Comparison of ENCODE assay signal across 1 cellular context in the genomic region with DNA sequence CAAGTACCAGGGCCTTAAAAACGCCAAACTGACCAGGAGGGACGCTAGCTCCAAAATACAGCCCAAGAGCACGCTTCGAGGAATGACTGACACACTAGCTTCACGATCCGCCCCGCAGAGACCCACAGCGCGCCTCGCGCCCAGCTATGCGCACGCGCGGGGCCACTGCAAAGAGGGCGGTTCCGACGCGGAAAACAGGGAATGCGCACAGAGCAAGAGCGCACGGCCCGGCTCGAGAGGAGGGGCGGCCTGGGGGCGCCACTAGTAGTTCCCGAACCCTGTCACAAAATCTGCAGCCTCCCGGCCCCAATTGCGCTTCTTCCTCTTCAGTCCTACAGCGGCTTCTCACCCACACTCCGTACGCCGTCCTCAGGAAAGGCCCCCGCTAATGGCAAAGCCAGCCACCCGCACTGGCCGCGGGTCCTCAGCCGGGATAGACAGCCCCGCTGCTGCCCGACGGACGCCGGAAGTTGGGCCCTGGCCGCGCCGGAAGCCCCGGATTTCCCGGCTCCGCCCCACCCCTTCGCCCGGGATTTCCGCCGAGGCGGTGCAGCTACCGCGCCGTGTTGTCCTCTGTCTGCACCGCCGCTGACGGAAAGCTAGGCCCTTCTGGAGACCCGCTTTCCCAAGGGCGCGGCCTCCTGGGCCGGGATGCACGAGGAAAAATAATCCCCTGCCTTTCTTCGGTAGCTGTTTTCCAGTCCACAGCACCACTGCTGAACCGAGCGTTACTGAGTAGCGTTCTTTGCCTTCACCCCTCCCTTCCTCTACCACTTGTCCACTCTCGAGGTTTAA.
TF ChIP-seq lines count a peak whose summit lies in the region.

A gene with protein sequence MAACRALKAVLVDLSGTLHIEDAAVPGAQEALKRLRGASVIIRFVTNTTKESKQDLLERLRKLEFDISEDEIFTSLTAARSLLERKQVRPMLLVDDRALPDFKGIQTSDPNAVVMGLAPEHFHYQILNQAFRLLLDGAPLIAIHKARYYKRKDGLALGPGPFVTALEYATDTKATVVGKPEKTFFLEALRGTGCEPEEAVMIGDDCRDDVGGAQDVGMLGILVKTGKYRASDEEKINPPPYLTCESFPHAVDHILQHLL (minus strand): TSS at position 472 of the 795 bp plus-strand sequence. CDS start 14,061 bp downstream, outside the sequence.

TF ChIP-seq in H1, 55 proteins besides CTCF, POLR2A, EP300 and RAD21:
- peak; percentile 23 for TF ChIP-seq KDM4A (IDR thresholded peaks at IDR 0.05; ENCODE audit: low read depth, low read length, severe bottlenecking)
- 0 out of 2 replicates have a peak, but pooled peaks have one; percentile 35 for TF ChIP-seq SP1 (IDR thresholded peaks at IDR 0.05; ENCODE audit: low read depth, low read length)
- peak; percentile 94 for TF ChIP-seq GABPA (IDR thresholded peaks at IDR 0.05; ENCODE audit: borderline replicate concordance, insufficient read depth, low read length)
- peak; percentile 79 for TF ChIP-seq NRF1 (IDR thresholded peaks at IDR 0.05; ENCODE audit: low read depth, low read length)
- TF ChIP-seq PHF8 (conservative IDR thresholded peaks at IDR 0.05; ENCODE audit: low read depth, low read length), result peak; percentile 91
- TF ChIP-seq TEAD4 (IDR thresholded peaks at IDR 0.05; ENCODE audit: low read depth, low read length), result peak; percentile 37; the same call in 1 of the 2 replicates
- TF ChIP-seq KDM5A (IDR thresholded peaks at IDR 0.05; ENCODE audit: low read length), result no peak
- peak in 1 of 2 experiments; percentile 50; a peak in 2 of 4 replicates for TF ChIP-seq SIN3A (conservative IDR thresholded peaks at IDR 0.05 in 1 of 2, IDR thresholded peaks at IDR 0.05 in 1 of 2; ENCODE audit: low read depth in 1 of 2, low read length in 2 of 2)
- TF ChIP-seq BACH1 (IDR thresholded peaks at IDR 0.05; ENCODE audit: low read length), result peak; percentile 33; the same call in 1 of the 2 replicates
- TF ChIP-seq HDAC2 (IDR thresholded peaks at IDR 0.05; ENCODE audit: borderline replicate concordance in 1 of 2, low read depth in 2 of 2, low read length in 2 of 2), result 0 out of 4 replicates have a peak, but pooled peaks of 1 of the 2 experiments have one; percentile 25
- TF ChIP-seq CREB1 (IDR thresholded peaks at IDR 0.05), result no peak
- no peak for TF ChIP-seq GTF2F1 (IDR thresholded peaks at IDR 0.05; ENCODE audit: borderline replicate concordance, low read depth, low read length)
- TF ChIP-seq ASH2L (IDR thresholded peaks at IDR 0.05; ENCODE audit: low read length), result peak; percentile 88
- TF ChIP-seq, protein P1, sequence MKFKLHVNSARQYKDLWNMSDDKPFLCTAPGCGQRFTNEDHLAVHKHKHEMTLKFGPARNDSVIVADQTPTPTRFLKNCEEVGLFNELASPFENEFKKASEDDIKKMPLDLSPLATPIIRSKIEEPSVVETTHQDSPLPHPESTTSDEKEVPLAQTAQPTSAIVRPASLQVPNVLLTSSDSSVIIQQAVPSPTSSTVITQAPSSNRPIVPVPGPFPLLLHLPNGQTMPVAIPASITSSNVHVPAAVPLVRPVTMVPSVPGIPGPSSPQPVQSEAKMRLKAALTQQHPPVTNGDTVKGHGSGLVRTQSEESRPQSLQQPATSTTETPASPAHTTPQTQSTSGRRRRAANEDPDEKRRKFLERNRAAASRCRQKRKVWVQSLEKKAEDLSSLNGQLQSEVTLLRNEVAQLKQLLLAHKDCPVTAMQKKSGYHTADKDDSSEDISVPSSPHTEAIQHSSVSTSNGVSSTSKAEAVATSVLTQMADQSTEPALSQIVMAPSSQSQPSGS (IDR thresholded peaks at IDR 0.05; ENCODE audit: low read length), result no peak
- no peak for TF ChIP-seq SP4 (IDR thresholded peaks at IDR 0.05; ENCODE audit: low read length)
- TF ChIP-seq RXRA (IDR thresholded peaks at IDR 0.05; ENCODE audit: insufficient read depth, low read depth, low read length), result no peak
- peak; percentile 74 for TF ChIP-seq POLR2AphosphoS5 (IDR thresholded peaks at IDR 0.05; ENCODE audit: low read depth, low read length)
- TF ChIP-seq, protein P2, sequence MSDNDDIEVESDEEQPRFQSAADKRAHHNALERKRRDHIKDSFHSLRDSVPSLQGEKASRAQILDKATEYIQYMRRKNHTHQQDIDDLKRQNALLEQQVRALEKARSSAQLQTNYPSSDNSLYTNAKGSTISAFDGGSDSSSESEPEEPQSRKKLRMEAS (IDR thresholded peaks at IDR 0.05), result peak; percentile 74
- TF ChIP-seq RBBP5 (IDR thresholded peaks at IDR 0.05; ENCODE audit: borderline replicate concordance, low read depth, low read length), result peak; percentile 88; the same call in 1 of the 2 replicates
- peak; percentile 0; the same call in 1 of the 2 replicates for TF ChIP-seq EGR1 (IDR thresholded peaks at IDR 0.05; ENCODE audit: borderline replicate concordance, low read depth, low read length)
- TF ChIP-seq TAF1 (IDR thresholded peaks at IDR 0.05; ENCODE audit: low read depth, low read length), result peak; percentile 76
